35 cellular contexts compared by ENCODE assay signal in the genomic region with DNA sequence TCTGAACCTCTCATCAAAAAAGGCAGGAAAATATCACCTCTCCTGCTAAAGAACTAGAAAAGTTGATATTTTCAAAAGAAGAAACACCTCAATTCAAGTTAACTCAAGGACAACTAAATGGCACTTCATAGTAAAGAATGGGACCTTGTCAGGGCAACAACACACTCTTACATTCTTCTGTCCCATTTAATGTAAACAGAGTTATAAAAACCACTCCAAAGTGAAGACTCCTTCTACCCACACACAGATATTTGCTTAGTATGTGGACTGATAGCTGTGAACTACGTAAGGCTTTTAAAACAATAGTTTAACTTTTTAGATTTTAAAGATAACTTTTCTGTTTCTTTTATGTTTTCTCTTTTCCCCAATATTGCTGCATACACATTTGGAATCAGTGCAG.
"Had no signal": no experiment of that assay in that cellular context is flagged by ENCODE, and none has a peak within 500 bp of the region (broad histone marks: within the 10 kb centered on the region; RNA-seq: fewer than 3 reads in every experiment).

No MANE protein-coding gene starts in this region.

- H3K27me3 ChIP-seq: adrenal gland, ascending aorta, body of pancreas, brain microvascular endothelial cell, breast epithelium, cardiac muscle cell had no signal

- H3K4me3 ChIP-seq: adrenal gland, ascending aorta, body of pancreas, breast epithelium, cardiac muscle cell had no signal

- H3K4me1 ChIP-seq: adrenal gland, ascending aorta, body of pancreas, breast epithelium had no signal

- ATAC-seq: activated naive CD4-positive, alpha-beta T cell treated with anti-CD3 and anti-CD28 coated beads, Interleukin-2, amount 50 U/mL, for 72 hours; activated naive CD8-positive, alpha-beta T cell treated with anti-CD3 and anti-CD28 coated beads, Interleukin-2, amount 50 U/mL, for 24 hours; activated T-cell treated with anti-CD3 and anti-CD28 coated beads, Interleukin-2, amount 50 U/mL, for 4 hours; activated T-cell treated with anti-CD3 and anti-CD28 coated beads, Interleukin-2, amount 50 U/mL, for 72 hours; activated T-helper 17 cell treated with anti-CD3 and anti-CD28 coated beads, Interleukin-2, amount 50 U/mL, for 72 hours; body of pancreas had no signal

- H3K9me3 ChIP-seq: adrenal gland, ascending aorta had no signal

- H3K36me3 ChIP-seq: adrenal gland, ascending aorta, brain microvascular endothelial cell, breast epithelium, cardiac muscle cell had no signal

- H3K27ac ChIP-seq: adrenal gland, ascending aorta, body of pancreas, brain microvascular endothelial cell, breast epithelium, cardiac muscle cell had no signal

- DNase-seq: activated effector memory CD4-positive, alpha-beta T cell treated with anti-CD3 and anti-CD28 coated beads, Interleukin-2, amount 50 U/mL, for 16 hours; activated effector memory CD4-positive, alpha-beta T cell treated with Interleukin-2 at 50 U/mL for 16 hours; activated gamma-delta T cell; activated gamma-delta T cell treated with Interleukin-2 at 50 U/mL for 16 hours; activated naive CD4-positive, alpha-beta T cell; activated naive CD4-positive, alpha-beta T cell treated with anti-CD3 and anti-CD28 coated beads for 36 hours; activated naive CD4-positive, alpha-beta T cell treated with anti-CD3 and anti-CD28 coated beads, Interleukin-2, amount 10 ng/mL, durations not matched to agents 7 days and 5 days; activated naive CD4-positive, alpha-beta T cell treated with anti-CD3 and anti-CD28 coated beads, Interleukin-2, amount 50 U/mL, for 16 hours; activated naive CD4-positive, alpha-beta T cell treated with Interleukin-2 at 50 U/mL for 16 hours; activated naive CD8-positive, alpha-beta T cell treated with anti-CD3 and anti-CD28 coated beads for 36 hours; activated naive CD8-positive, alpha-beta T cell treated with anti-CD3 and anti-CD28 coated beads, Interleukin-2, amount 10 ng/mL, durations not matched to agents 7 days and 5 days; activated naive CD8-positive, alpha-beta T cell treated with anti-CD3 and anti-CD28 coated beads, Interleukin-2, amount 50 U/mL, for 24 hours; activated T-cell treated with anti-CD3 and anti-CD28 coated beads for 4 hours; activated T-cell treated with anti-CD3 and anti-CD28 coated beads, Interleukin-2, amount 50 U/mL, for 1 hour; activated T-cell treated with anti-CD3 and anti-CD28 coated beads, Interleukin-2, amount 50 U/mL, for 24 hours; activated T-cell treated with anti-CD3 and anti-CD28 coated beads, Interleukin-2, amount 50 U/mL, for 4 hours; activated T-cell treated with anti-CD3 and anti-CD28 coated beads, Interleukin-2, amount 50 U/mL, for 48 hours; activated T-cell treated with anti-CD3 and anti-CD28 coated beads, Interleukin-2, amount 50 U/mL, for 72 hours; adrenal gland; amniotic stem cell; amygdala; anterior cingulate cortex; aorta; body of pancreas; brain microvascular endothelial cell; caudate nucleus; central memory CD4-positive, alpha-beta T cell; cerebellar nuclear complex had no signal

- FAIRE-seq: astrocyte, bronchial epithelial cell had no signal
